1 cellular context compared by ENCODE assay signal in the genomic region with DNA sequence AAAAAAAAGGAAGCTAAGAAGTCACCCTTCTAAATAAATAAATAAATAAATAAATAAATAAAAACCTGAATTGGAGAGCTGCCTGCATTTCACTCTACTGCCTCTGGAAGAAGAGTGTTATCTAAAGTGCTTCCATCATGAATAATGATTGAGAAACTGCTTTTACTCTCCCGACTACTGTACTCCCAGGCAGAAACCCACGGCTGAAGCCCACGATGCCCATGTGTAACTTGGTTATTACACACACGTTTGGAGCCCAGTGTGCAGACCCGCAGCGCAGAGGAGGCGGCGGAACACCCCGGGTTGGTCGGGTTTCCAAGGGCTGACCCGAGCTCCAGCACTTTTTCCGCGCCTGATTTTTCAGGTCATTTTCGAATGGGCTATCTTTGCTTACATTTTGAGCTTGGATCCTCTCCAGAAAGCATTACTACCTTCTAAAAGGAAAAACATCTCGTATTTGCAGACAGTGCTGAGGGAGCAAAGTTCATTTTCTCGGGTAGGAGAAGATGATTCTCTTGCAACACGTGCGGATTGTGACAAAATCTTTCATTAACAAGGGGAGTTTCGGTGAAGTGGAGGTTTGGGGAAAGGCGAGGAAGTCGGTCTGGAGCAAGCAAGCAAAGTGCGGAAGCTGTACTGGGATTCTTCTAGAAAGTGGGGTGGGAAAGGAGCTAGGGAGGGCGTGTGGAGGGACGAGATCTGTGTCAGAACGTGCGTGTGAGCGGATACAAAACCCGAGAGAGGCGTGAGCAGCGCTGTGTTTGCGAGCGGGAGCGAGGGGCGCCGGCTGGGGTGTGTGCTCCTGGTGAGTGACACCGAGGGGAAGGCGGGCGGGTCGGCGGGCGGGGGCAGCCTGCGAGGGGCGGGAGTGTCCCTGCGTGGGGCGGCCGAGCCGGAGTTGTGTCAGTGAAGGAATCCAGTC.
A peak's percentile ranks its signal among the peaks of the same experiment; 100 is the strongest.
TF ChIP-seq lines count a peak whose summit lies in the region.

A gene with protein sequence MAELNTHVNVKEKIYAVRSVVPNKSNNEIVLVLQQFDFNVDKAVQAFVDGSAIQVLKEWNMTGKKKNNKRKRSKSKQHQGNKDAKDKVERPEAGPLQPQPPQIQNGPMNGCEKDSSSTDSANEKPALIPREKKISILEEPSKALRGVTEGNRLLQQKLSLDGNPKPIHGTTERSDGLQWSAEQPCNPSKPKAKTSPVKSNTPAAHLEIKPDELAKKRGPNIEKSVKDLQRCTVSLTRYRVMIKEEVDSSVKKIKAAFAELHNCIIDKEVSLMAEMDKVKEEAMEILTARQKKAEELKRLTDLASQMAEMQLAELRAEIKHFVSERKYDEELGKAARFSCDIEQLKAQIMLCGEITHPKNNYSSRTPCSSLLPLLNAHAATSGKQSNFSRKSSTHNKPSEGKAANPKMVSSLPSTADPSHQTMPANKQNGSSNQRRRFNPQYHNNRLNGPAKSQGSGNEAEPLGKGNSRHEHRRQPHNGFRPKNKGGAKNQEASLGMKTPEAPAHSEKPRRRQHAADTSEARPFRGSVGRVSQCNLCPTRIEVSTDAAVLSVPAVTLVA (plus strand): TSS at position 897 of the 922 bp plus-strand sequence. CDS start 82,552 bp downstream, outside the sequence.

TF ChIP-seq in HepG2, 621 proteins besides CTCF, POLR2A, EP300 and RAD21 (continued from another document and continues in another):
- TF ChIP-seq, protein P1, sequence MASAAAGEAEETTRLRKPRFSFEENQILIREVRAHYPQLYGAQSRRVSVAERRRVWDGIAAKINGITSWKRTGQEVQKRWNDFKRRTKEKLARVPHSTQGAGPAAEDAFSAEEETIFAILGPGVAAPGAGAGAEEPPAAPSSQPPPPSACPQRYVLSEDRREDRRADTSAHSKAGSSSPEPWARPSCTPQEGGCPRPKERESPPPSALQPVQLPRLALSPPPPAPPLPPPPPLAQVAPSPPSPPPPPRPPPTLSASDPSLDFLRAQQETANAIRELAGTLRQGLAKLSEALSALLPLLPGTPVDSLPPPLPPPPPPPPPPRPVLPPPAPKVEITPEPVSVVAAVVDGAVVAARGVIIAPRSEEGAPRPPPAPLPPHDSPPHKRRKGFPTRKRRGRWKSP (CRISPR knock-in tag; IDR thresholded peaks at IDR 0.05) = peak; percentile 93
- TF ChIP-seq ZFP41 (CRISPR knock-in tag; IDR thresholded peaks at IDR 0.05; ENCODE audit: borderline replicate concordance) = no peak
- TF ChIP-seq ADNP (CRISPR knock-in tag; IDR thresholded peaks at IDR 0.05) = no peak
- TF ChIP-seq, protein P2, sequence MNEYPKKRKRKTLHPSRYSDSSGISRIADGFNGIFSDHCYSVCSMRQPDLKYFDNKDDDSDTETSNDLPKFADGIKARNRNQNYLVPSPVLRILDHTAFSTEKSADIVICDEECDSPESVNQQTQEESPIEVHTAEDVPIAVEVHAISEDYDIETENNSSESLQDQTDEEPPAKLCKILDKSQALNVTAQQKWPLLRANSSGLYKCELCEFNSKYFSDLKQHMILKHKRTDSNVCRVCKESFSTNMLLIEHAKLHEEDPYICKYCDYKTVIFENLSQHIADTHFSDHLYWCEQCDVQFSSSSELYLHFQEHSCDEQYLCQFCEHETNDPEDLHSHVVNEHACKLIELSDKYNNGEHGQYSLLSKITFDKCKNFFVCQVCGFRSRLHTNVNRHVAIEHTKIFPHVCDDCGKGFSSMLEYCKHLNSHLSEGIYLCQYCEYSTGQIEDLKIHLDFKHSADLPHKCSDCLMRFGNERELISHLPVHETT (CRISPR knock-in tag; conservative IDR thresholded peaks at IDR 0.05) = peak; percentile 45; the same call in 1 of the 2 replicates
- TF ChIP-seq, protein P3, sequence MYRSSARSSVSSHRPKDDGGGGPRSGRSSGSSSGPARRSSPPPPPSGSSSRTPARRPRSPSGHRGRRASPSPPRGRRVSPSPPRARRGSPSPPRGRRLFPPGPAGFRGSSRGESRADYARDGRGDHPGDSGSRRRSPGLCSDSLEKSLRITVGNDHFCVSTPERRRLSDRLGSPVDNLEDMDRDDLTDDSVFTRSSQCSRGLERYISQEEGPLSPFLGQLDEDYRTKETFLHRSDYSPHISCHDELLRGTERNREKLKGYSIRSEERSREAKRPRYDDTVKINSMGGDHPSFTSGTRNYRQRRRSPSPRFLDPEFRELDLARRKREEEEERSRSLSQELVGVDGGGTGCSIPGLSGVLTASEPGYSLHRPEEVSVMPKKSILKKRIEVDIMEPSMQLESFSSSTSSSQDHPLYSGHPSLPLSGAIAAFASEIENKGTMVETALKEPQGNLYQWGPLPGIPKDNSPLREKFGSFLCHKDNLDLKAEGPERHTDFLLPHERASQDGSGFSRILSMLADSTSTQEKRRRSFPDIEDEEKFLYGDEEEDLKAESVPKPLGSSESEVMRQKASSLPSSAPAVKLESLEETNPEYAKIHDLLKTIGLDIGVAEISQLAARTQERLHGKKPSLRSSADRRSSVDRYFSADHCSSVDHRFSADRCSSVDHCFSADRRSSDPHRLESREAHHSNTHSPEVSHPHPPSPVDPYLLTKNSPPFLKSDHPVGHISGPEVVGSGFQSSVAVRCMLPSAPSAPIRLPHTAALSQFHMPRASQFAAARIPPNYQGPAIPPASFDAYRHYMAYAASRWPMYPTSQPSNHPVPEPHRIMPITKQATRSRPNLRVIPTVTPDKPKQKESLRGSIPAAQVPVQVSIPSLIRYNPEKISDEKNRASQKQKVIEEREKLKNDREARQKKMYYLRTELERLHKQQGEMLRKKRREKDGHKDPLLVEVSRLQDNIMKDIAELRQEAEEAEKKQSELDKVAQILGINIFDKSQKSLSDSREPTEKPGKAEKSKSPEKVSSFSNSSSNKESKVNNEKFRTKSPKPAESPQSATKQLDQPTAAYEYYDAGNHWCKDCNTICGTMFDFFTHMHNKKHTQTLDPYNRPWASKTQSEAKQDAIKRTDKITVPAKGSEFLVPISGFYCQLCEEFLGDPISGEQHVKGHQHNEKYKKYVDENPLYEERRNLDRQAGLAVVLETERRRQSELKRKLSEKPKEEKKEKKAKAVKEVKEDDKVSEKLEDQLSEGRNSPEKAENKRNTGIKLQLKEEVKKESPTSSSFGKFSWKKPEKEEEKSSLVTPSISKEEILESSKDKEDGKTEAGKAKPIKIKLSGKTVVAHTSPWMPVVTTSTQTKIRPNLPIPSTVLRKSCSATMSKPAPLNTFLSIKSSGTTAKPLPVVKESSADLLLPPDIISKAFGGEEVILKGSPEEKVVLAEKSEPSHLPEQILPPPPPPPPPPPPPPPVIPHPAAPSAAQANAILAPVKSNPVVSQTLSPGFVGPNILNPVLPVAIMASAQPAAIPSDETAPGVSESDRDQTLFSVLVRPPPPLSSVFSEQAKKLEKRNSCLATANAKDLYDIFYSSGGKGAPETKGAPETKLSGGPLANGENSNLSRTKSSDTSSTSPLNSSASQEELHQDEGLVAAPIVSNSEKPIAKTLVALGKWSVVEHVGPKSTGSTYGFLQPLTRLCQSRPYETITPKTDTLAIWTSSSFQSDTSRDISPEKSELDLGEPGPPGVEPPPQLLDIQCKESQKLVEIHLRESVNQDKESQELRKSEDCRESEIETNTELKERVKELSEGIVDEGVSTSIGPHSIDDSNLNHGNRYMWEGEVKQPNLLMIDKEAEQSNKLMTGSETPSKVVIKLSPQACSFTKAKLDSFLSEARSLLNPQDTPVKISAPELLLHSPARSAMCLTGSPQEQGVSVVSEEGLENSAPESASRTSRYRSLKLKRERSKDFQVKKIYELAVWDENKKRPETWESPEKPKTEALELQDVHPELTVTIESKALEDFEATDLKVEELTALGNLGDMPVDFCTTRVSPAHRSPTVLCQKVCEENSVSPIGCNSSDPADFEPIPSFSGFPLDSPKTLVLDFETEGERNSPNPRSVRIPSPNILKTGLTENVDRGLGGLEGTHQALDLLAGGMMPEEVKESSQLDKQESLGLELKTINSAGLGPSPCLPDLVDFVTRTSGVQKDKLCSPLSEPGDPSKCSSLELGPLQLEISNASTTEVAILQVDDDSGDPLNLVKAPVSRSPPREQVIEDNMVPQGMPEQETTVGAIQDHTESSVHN (CRISPR knock-in tag; IDR thresholded peaks at IDR 0.05) = no peak
- peak; percentile 78; the same call in 1 of the 2 replicates for TF ChIP-seq CCDC6 (CRISPR knock-in tag; IDR thresholded peaks at IDR 0.05)
- peak; percentile 85; the same call in 1 of the 2 replicates for TF ChIP-seq NAIF1 (CRISPR knock-in tag; IDR thresholded peaks at IDR 0.05; ENCODE audit: borderline replicate concordance)
- TF ChIP-seq, protein P4, sequence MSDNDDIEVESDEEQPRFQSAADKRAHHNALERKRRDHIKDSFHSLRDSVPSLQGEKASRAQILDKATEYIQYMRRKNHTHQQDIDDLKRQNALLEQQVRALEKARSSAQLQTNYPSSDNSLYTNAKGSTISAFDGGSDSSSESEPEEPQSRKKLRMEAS (IDR thresholded peaks at IDR 0.05) = peak; percentile 95
- TF ChIP-seq, protein P5, sequence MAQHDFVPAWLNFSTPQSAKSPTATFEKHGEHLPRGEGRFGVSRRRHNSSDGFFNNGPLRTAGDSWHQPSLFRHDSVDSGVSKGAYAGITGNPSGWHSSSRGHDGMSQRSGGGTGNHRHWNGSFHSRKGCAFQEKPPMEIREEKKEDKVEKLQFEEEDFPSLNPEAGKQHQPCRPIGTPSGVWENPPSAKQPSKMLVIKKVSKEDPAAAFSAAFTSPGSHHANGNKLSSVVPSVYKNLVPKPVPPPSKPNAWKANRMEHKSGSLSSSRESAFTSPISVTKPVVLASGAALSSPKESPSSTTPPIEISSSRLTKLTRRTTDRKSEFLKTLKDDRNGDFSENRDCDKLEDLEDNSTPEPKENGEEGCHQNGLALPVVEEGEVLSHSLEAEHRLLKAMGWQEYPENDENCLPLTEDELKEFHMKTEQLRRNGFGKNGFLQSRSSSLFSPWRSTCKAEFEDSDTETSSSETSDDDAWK (CRISPR knock-in tag; IDR thresholded peaks at IDR 0.05) = no peak
- no peak for TF ChIP-seq ZNF367 (CRISPR knock-in tag; IDR thresholded peaks at IDR 0.05; ENCODE audit: borderline replicate concordance)
- no peak for TF ChIP-seq NFATC3 (CRISPR knock-in tag; IDR thresholded peaks at IDR 0.05)
- TF ChIP-seq ZBTB7A (CRISPR knock-in tag; IDR thresholded peaks at IDR 0.05) = no peak
- TF ChIP-seq SMARCC2 (IDR thresholded peaks at IDR 0.05) = 0 out of 2 replicates have a peak, but pooled peaks have one; percentile 17
- peak; percentile 83 for TF ChIP-seq MYC (CRISPR knock-in tag; IDR thresholded peaks at IDR 0.05; ENCODE audit: borderline replicate concordance)
- TF ChIP-seq RFX1 (IDR thresholded peaks at IDR 0.05) = no peak
- peak; percentile 70 for TF ChIP-seq CHD2 (IDR thresholded peaks at IDR 0.05; ENCODE audit: low read depth, low read length)
- peak; percentile 53; the same call in 1 of the 2 replicates for TF ChIP-seq ZNF331 (CRISPR knock-in tag; IDR thresholded peaks at IDR 0.05)
- TF ChIP-seq, protein P6, sequence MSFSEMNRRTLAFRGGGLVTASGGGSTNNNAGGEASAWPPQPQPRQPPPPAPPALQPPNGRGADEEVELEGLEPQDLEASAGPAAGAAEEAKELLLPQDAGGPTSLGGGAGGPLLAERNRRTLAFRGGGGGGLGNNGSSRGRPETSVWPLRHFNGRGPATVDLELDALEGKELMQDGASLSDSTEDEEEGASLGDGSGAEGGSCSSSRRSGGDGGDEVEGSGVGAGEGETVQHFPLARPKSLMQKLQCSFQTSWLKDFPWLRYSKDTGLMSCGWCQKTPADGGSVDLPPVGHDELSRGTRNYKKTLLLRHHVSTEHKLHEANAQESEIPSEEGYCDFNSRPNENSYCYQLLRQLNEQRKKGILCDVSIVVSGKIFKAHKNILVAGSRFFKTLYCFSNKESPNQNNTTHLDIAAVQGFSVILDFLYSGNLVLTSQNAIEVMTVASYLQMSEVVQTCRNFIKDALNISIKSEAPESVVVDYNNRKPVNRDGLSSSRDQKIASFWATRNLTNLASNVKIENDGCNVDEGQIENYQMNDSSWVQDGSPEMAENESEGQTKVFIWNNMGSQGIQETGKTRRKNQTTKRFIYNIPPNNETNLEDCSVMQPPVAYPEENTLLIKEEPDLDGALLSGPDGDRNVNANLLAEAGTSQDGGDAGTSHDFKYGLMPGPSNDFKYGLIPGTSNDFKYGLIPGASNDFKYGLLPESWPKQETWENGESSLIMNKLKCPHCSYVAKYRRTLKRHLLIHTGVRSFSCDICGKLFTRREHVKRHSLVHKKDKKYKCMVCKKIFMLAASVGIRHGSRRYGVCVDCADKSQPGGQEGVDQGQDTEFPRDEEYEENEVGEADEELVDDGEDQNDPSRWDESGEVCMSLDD (CRISPR knock-in tag; IDR thresholded peaks at IDR 0.05; ENCODE audit: borderline replicate concordance) = no peak; the same call in 1 of the 2 replicates
- TF ChIP-seq ZSCAN12 (CRISPR knock-in tag; IDR thresholded peaks at IDR 0.05) = no peak
- TF ChIP-seq, protein P7, sequence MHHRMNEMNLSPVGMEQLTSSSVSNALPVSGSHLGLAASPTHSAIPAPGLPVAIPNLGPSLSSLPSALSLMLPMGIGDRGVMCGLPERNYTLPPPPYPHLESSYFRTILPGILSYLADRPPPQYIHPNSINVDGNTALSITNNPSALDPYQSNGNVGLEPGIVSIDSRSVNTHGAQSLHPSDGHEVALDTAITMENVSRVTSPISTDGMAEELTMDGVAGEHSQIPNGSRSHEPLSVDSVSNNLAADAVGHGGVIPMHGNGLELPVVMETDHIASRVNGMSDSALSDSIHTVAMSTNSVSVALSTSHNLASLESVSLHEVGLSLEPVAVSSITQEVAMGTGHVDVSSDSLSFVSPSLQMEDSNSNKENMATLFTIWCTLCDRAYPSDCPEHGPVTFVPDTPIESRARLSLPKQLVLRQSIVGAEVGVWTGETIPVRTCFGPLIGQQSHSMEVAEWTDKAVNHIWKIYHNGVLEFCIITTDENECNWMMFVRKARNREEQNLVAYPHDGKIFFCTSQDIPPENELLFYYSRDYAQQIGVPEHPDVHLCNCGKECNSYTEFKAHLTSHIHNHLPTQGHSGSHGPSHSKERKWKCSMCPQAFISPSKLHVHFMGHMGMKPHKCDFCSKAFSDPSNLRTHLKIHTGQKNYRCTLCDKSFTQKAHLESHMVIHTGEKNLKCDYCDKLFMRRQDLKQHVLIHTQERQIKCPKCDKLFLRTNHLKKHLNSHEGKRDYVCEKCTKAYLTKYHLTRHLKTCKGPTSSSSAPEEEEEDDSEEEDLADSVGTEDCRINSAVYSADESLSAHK (CRISPR knock-in tag; IDR thresholded peaks at IDR 0.05; ENCODE audit: borderline replicate concordance) = no peak
- TF ChIP-seq, protein P8, sequence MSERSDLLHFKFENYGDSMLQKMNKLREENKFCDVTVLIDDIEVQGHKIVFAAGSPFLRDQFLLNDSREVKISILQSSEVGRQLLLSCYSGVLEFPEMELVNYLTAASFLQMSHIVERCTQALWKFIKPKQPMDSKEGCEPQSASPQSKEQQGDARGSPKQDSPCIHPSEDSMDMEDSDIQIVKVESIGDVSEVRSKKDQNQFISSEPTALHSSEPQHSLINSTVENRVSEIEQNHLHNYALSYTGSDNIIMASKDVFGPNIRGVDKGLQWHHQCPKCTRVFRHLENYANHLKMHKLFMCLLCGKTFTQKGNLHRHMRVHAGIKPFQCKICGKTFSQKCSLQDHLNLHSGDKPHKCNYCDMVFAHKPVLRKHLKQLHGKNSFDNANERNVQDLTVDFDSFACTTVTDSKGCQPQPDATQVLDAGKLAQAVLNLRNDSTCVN (CRISPR knock-in tag; IDR thresholded peaks at IDR 0.05; ENCODE audit: borderline replicate concordance) = peak; percentile 97
- TF ChIP-seq, protein P9, sequence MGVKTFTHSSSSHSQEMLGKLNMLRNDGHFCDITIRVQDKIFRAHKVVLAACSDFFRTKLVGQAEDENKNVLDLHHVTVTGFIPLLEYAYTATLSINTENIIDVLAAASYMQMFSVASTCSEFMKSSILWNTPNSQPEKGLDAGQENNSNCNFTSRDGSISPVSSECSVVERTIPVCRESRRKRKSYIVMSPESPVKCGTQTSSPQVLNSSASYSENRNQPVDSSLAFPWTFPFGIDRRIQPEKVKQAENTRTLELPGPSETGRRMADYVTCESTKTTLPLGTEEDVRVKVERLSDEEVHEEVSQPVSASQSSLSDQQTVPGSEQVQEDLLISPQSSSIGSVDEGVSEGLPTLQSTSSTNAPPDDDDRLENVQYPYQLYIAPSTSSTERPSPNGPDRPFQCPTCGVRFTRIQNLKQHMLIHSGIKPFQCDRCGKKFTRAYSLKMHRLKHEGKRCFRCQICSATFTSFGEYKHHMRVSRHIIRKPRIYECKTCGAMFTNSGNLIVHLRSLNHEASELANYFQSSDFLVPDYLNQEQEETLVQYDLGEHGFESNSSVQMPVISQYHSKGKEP (CRISPR knock-in tag; IDR thresholded peaks at IDR 0.05) = 0 out of 2 replicates have a peak, but pooled peaks have one; percentile 69
- TF ChIP-seq MED13 (CRISPR knock-in tag; IDR thresholded peaks at IDR 0.05) = no peak
- no peak for TF ChIP-seq ZNF256 (CRISPR knock-in tag; conservative IDR thresholded peaks at IDR 0.05)
- 0 out of 2 replicates have a peak, but pooled peaks have one; percentile 42 for TF ChIP-seq KDM4B (CRISPR knock-in tag; IDR thresholded peaks at IDR 0.05)
